In genomic region chr1:36349839-36350238, GRCh38 we compare ENCODE assay signal across 11 cellular contexts. TPM values are rescaled to one million over a fixed set of nuclear protein-coding genes. Genes with fewer than 3 reads are reported as not detected.
A peak's percentile ranks its signal among the peaks of the same experiment; 100 is the strongest.
DNase-seq lines count a peak whose midpoint lies in the region; ATAC-seq and TF ChIP-seq lines count a peak whose summit lies in the region.
"Had no signal": no experiment of that assay in that cellular context is flagged by ENCODE, and none has a peak within 500 bp of the region (broad histone marks: within the 10 kb centered on the region; RNA-seq: fewer than 3 reads in every experiment).

No MANE protein-coding gene starts in this region.

- peaks cover 0 to 79% of the 10 kb centered on the region in 2 donors for H3K36me3 ChIP-seq in gastrocnemius medialis
- peaks cover 58% of the 10 kb centered on the region for H3K36me3 ChIP-seq in A673 (ENCODE audit: insufficient read depth, low read length, poor library complexity, severe bottlenecking)

- H3K27me3 Mint-ChIP-seq in activated B cell treated with CpG ODN at 0.5 μM for 24 hours: no peaks in the 10 kb centered on the region
- H3K27me3 Mint-ChIP-seq in activated CD4-positive, alpha-beta memory T cell treated with anti-CD3 and anti-CD28 coated beads, Interleukin-2, amount 10 ng/mL, durations not matched to agents 7 days and 5 days: no peaks in the 10 kb centered on the region

- H3K4me1 ChIP-seq in foreskin keratinocyte (peaks cover 32% of the 10 kb centered on the region), gastrocnemius medialis (peaks cover 25 to 32% of the 10 kb centered on the region in 2 donors), A673 (ENCODE audit: insufficient read depth, low read length, poor library complexity, severe bottlenecking) (peaks cover 19% of the 10 kb centered on the region)
- H3K4me1 ChIP-seq: Caco-2 had no signal

- peaks cover 29% of the 10 kb centered on the region for H3K4me1 Mint-ChIP-seq in activated B cell treated with CpG ODN at 0.5 μM for 24 hours
- peaks cover 30% of the 10 kb centered on the region for H3K4me1 Mint-ChIP-seq in activated CD4-positive, alpha-beta memory T cell treated with anti-CD3 and anti-CD28 coated beads, Interleukin-2, amount 10 ng/mL, durations not matched to agents 7 days and 5 days

- CTCF ChIA-PET in activated B cell treated with CpG ODN at 0.5 μM for 24 hours (lab: Charles Lee): interaction anchor here (1.2 to 1.8 kb wide), 4 partner anchors 18 to 70 kb away, joined by 3 to 13 read pairs (median 4); no protein-coding TSS in a partner anchor
- CTCF ChIA-PET in activated CD4-positive, alpha-beta memory T cell treated with anti-CD3 and anti-CD28 coated beads, Interleukin-2, amount 10 ng/mL, durations not matched to agents 7 days and 5 days (lab: Charles Lee): interaction anchor here (0.6 to 1.8 kb wide), 3 partner anchors 17 to 1138 kb away, joined by 4 to 6 read pairs (median 4); no protein-coding TSS in a partner anchor
- CTCF ChIA-PET in A673 (lab: Charles Lee): no interaction called here

- H3K27ac Mint-ChIP-seq in activated B cell treated with CpG ODN at 0.5 μM for 24 hours: peak overlapping the region; percentile 66
- H3K27ac Mint-ChIP-seq in activated CD4-positive, alpha-beta memory T cell treated with anti-CD3 and anti-CD28 coated beads, Interleukin-2, amount 10 ng/mL, durations not matched to agents 7 days and 5 days: no peak overlapping the region

- POLR2A ChIA-PET in activated B cell treated with CpG ODN at 0.5 μM for 24 hours (lab: Charles Lee): interaction anchor here (0.9 to 2.1 kb wide), 3 partner anchors 10 to 101 kb away, joined by 3 to 7 read pairs (median 5); partner anchors contain the start of gene OSCP1
- POLR2A ChIA-PET in activated CD4-positive, alpha-beta memory T cell treated with anti-CD3 and anti-CD28 coated beads, Interleukin-2, amount 10 ng/mL, durations not matched to agents 7 days and 5 days (lab: Charles Lee): interaction anchor here (1.3 to 3.8 kb wide), 2 partner anchors 17 to 35 kb away, joined by 5 to 24 read pairs; partner anchors contain the start of gene STK40
- POLR2A ChIA-PET in A673 (lab: Charles Lee; ENCODE audit: low non-redundant PET): no interaction called here

- in situ Hi-C loops in gastrocnemius medialis (cut with MboI; ENCODE audit: low sequenced_read_pairs in 4 of 4): loop anchor here in 3 of 4 donors (5.0 to 10.0 kb wide), 2 partner anchors 65 to 67 kb away; no protein-coding TSS in a partner anchor

- TF ChIP-seq CTCF in activated B cell treated with CpG ODN at 0.5 μM for 24 hours (IDR thresholded peaks at IDR 0.05) (no peak), foreskin keratinocyte (conservative IDR thresholded peaks at IDR 0.05) (no peak), gastrocnemius medialis (IDR thresholded peaks at IDR 0.05 in 4 of 5, conservative IDR thresholded peaks at IDR 0.05 in 1 of 5) (no peak), A673 (conservative IDR thresholded peaks at IDR 0.05; ENCODE audit: low read depth, low read length) (no peak)

- no peak overlapping the region for H3K4me3 Mint-ChIP-seq in activated B cell treated with CpG ODN at 0.5 μM for 24 hours
- no peak overlapping the region for H3K4me3 Mint-ChIP-seq in activated CD4-positive, alpha-beta memory T cell treated with anti-CD3 and anti-CD28 coated beads, Interleukin-2, amount 10 ng/mL, durations not matched to agents 7 days and 5 days

- BruUV-seq in A673 (replicated peaks; lab: Mats Ljungman, UMichigan): no TSS peak

- H3K9me3 Mint-ChIP-seq in activated B cell treated with CpG ODN at 0.5 μM for 24 hours: no peaks in the 10 kb centered on the region
- H3K9me3 Mint-ChIP-seq in activated CD4-positive, alpha-beta memory T cell treated with anti-CD3 and anti-CD28 coated beads, Interleukin-2, amount 10 ng/mL, durations not matched to agents 7 days and 5 days: no peaks in the 10 kb centered on the region

- DNase-seq in EH (ENCODE audit: low read depth): peak; percentile 61
- no peak for DNase-seq in activated B cell treated with CpG ODN at 0.5 μM for 24 hours
- peak in 1 of 2 donors; percentile 38 for DNase-seq in foreskin keratinocyte
- no peak for DNase-seq in gastrocnemius medialis
- DNase-seq in NCI-H1105 treated with DMSO at 0.1 percent for 48 hours (lab: John Stamatoyannopoulos, UW): no peak
- no peak for DNase-seq in NCI-H345 treated with DMSO at 0.1 percent for 48 hours (lab: John Stamatoyannopoulos, UW; ENCODE audit: unreplicated experiment)
- DNase-seq in activated CD4-positive, alpha-beta memory T cell treated with anti-CD3 and anti-CD28 coated beads, Interleukin-2, amount 10 ng/mL, durations not matched to agents 7 days and 5 days: no peak
- DNase-seq in A673 (ENCODE audit: low spot score): no peak
- DNase-seq: Caco-2, foreskin melanocyte, WERI-Rb-1 had no signal

- intact Hi-C loops in activated B cell treated with CpG ODN at 0.5 μM for 24 hours (cut with micrococcal nuclease): loop anchor here (1.0 to 2.0 kb wide), 2 partner anchors 19 to 71 kb away; no protein-coding TSS in a partner anchor
- intact Hi-C loops in gastrocnemius medialis (cut with DNase I; ENCODE audit: low total_unique reads): no loop called here
- intact Hi-C loops in A673 (cut with micrococcal nuclease; ENCODE audit: unreplicated experiment): no loop called here

- no peak for TF ChIP-seq POLR2A in gastrocnemius medialis (IDR thresholded peaks at IDR 0.05)

- H3K9me3 ChIP-seq in gastrocnemius medialis: no peaks in the 10 kb centered on the region
- H3K9me3 ChIP-seq in A673 (ENCODE audit: low read depth, low read length, poor library complexity, severe bottlenecking): no peaks in the 10 kb centered on the region
- H3K9me3 ChIP-seq: Caco-2 had no signal

- no peaks in the 10 kb centered on the region for H3K27me3 ChIP-seq in foreskin keratinocyte
- H3K27me3 ChIP-seq in gastrocnemius medialis: no peaks in the 10 kb centered on the region
- no peaks in the 10 kb centered on the region for H3K27me3 ChIP-seq in A673 (replicated peaks; ENCODE audit: insufficient read depth, low read depth, low read length, poor library complexity)

- H3K4me3 ChIP-seq in gastrocnemius medialis (no peak overlapping the region), A673 (ENCODE audit: low read depth, low read length, poor library complexity, severe bottlenecking) (no peak overlapping the region)

- H3K36me3 Mint-ChIP-seq in activated B cell treated with CpG ODN at 0.5 μM for 24 hours (ENCODE audit: low read depth): peaks cover 72% of the 10 kb centered on the region
- H3K36me3 Mint-ChIP-seq in activated CD4-positive, alpha-beta memory T cell treated with anti-CD3 and anti-CD28 coated beads, Interleukin-2, amount 10 ng/mL, durations not matched to agents 7 days and 5 days (ENCODE audit: low read depth): peaks cover 52% of the 10 kb centered on the region

- ATAC-seq in activated B cell treated with CpG ODN at 0.5 μM for 24 hours (ENCODE audit: low read depth): no peak
- no peak for ATAC-seq in foreskin keratinocyte
- ATAC-seq in gastrocnemius medialis: peak in 1 of 2 donors; percentile 12

- peak overlapping the region; percentile 61 for H3K27ac ChIP-seq in foreskin keratinocyte
- peak overlapping the region; percentile 51 to 75 (median 72) for H3K27ac ChIP-seq in gastrocnemius medialis
- H3K27ac ChIP-seq in A673 (ENCODE audit: low read depth, low read length, poor library complexity, severe bottlenecking): no peak overlapping the region
- H3K27ac ChIP-seq: WERI-Rb-1 had no signal

RNA-seq across cellular contexts. Expression of gene EVA1B, which starts 26.4 kb away (rescaled TPM):
- total RNA-seq in activated B cell treated with CpG ODN at 0.5 μM for 24 hours (1.2 and 1.3 TPM in 2 replicates), foreskin keratinocyte (19.5 and 28.7 TPM in 2 replicates), gastrocnemius medialis (10 to 100 TPM; 10.0 to 19.9 (median 14.8) TPM), A673 (2021) (6.2 and 8.4 TPM in 2 replicates)
- polyA plus RNA-seq in foreskin keratinocyte: 24.8 and 38.2 TPM in 2 replicates
- total RNA-seq in activated CD4-positive, alpha-beta memory T cell treated with anti-CD3 and anti-CD28 coated beads, Interleukin-2, amount 10 ng/mL, durations not matched to agents 7 days and 5 days: 10 to 100 TPM; 25.5 to 28.7 TPM

RNA-seq across cellular contexts. Expression of gene STK40, which starts 35.9 kb away (rescaled TPM):
- total RNA-seq in activated B cell treated with CpG ODN at 0.5 μM for 24 hours (62.7 and 63.7 TPM in 2 replicates), foreskin keratinocyte (11.5 and 12.6 TPM in 2 replicates), gastrocnemius medialis (100 to 1,000 TPM; 109 to 263 (median 211) TPM), A673 (2021) (93.2 and 109 TPM in 2 replicates)
- polyA plus RNA-seq in foreskin keratinocyte: 8.4 and 8.7 TPM in 2 replicates
- total RNA-seq in activated CD4-positive, alpha-beta memory T cell treated with anti-CD3 and anti-CD28 coated beads, Interleukin-2, amount 10 ng/mL, durations not matched to agents 7 days and 5 days: 10 to 100 TPM; 75.2 to 76.8 TPM

RNA-seq across cellular contexts. Expression of gene SH3D21, which starts 43.7 kb away (rescaled TPM):
- total RNA-seq in activated B cell treated with CpG ODN at 0.5 μM for 24 hours: 9.9 and 11.5 TPM in 2 replicates
- total RNA-seq in foreskin keratinocyte: 5.5 and 6.9 TPM in 2 replicates
- 2.3 and 3.5 TPM in 2 replicates for polyA plus RNA-seq in foreskin keratinocyte
- total RNA-seq in gastrocnemius medialis: 1 to 10 TPM in 1 of 4 donors, under 1 TPM in 3; 0.10 to 1.4 (median 0.46) TPM
- 10 to 100 TPM; 18.9 to 19.3 TPM for total RNA-seq in activated CD4-positive, alpha-beta memory T cell treated with anti-CD3 and anti-CD28 coated beads, Interleukin-2, amount 10 ng/mL, durations not matched to agents 7 days and 5 days
- total RNA-seq in A673 (2021): 2.9 and 4.0 TPM in 2 replicates

RNA-seq across cellular contexts. Expression of gene LSM10, which starts 47.9 kb away (rescaled TPM):
- 59.8 and 62.7 TPM in 2 replicates for total RNA-seq in activated B cell treated with CpG ODN at 0.5 μM for 24 hours
- total RNA-seq in foreskin keratinocyte: 16.1 and 25.6 TPM in 2 replicates
- 73.4 and 73.9 TPM in 2 replicates for polyA plus RNA-seq in foreskin keratinocyte
- total RNA-seq in gastrocnemius medialis: 100 to 1,000 TPM in 2 of 4 donors, 10 to 100 TPM in 2; 56.9 to 129 (median 103) TPM
- 10 to 100 TPM; 41.4 TPM for total RNA-seq in activated CD4-positive, alpha-beta memory T cell treated with anti-CD3 and anti-CD28 coated beads, Interleukin-2, amount 10 ng/mL, durations not matched to agents 7 days and 5 days
- total RNA-seq in A673 (2021): 60.7 and 68.0 TPM in 2 replicates
